23 cellular contexts compared by ENCODE assay signal in genomic region chrX:120781416-120781815, GRCh38.
DNase-seq lines count a peak whose midpoint lies in the region; ATAC-seq, FAIRE-seq and TF ChIP-seq lines count a peak whose summit lies in the region.
"Had no signal": no experiment of that assay in that cellular context is flagged by ENCODE, and none has a peak within 500 bp of the region (broad histone marks: within the 10 kb centered on the region; RNA-seq: fewer than 3 reads in every experiment).

No MANE protein-coding gene starts in this region.

- TF ChIP-seq CTCF in A549 (IDR thresholded peaks at IDR 0.05) (no peak), astrocyte (IDR thresholded peaks at IDR 0.05; ENCODE audit: insufficient read depth, low read depth, low read length) (no peak)

- H3K27me3 Mint-ChIP-seq in astrocyte (ENCODE audit: low read depth, unreplicated experiment) = peaks cover 3% of the 10 kb centered on the region
- H3K27me3 Mint-ChIP-seq: activated CD4-positive, alpha-beta T cell treated with anti-CD3 and anti-CD28 coated beads, Interleukin-2, amount 10 ng/mL, durations not matched to agents 7 days and 5 days; progenitor cell of endocrine pancreas had no signal

- H2AFZ ChIP-seq in astrocyte (ENCODE audit: low read depth, low read length) = peak overlapping the region; percentile 52

- WGBS in A549 (ENCODE audit: missing lambda C conversion rate) = 25% methylated on average over 2 of the region's 2 CpGs

- peak overlapping the region; percentile 3 for H3K27ac Mint-ChIP-seq in astrocyte (ENCODE audit: unreplicated experiment)
- H3K27ac Mint-ChIP-seq: activated CD4-positive, alpha-beta T cell treated with anti-CD3 and anti-CD28 coated beads, Interleukin-2, amount 10 ng/mL, durations not matched to agents 7 days and 5 days; progenitor cell of endocrine pancreas had no signal

- H3K9me3 Mint-ChIP-seq in astrocyte (ENCODE audit: unreplicated experiment) = no peaks in the 10 kb centered on the region
- H3K9me3 Mint-ChIP-seq: activated CD4-positive, alpha-beta T cell treated with anti-CD3 and anti-CD28 coated beads, Interleukin-2, amount 10 ng/mL, durations not matched to agents 7 days and 5 days had no signal

- ATAC-seq in A549 = no peak
- ATAC-seq in GM18502 (IDR thresholded peaks at IDR 0.05; ENCODE audit: poor library complexity, unreplicated experiment) = no peak
- ATAC-seq: left lobe of liver, upper lobe of right lung had no signal

- no peak for TF ChIP-seq RAD21 in A549 (conservative IDR thresholded peaks at IDR 0.05 in 1 of 2, IDR thresholded peaks at IDR 0.05 in 1 of 2)

- H3K36me3 Mint-ChIP-seq in astrocyte (ENCODE audit: low read depth, unreplicated experiment) = no peaks in the 10 kb centered on the region

- H3K4me1 Mint-ChIP-seq in astrocyte (ENCODE audit: low read depth, unreplicated experiment) = peaks cover 6% of the 10 kb centered on the region

- H3K4me1 ChIP-seq in A549 (no peaks in the 10 kb centered on the region), astrocyte (ENCODE audit: insufficient read depth, low read length) (no peaks in the 10 kb centered on the region)
- H3K4me1 ChIP-seq: stomach, upper lobe of right lung had no signal

- no peak overlapping the region for H3K4me3 ChIP-seq in A549
- H3K4me3 ChIP-seq in astrocyte (ENCODE audit: insufficient read depth, low read depth, low read length) = no peak overlapping the region
- H3K4me3 ChIP-seq: smooth muscle cell, stomach, upper lobe of right lung had no signal

- no peak for DNase-seq in A549 (ENCODE audit: low read depth in 1 of 2, low spot score in 1 of 2)
- no peak for DNase-seq in H54 (ENCODE audit: insufficient read length, low spot score)
- peak; percentile 50 for DNase-seq in astrocyte (ENCODE audit: low read depth)
- DNase-seq in fibroblast of peridontal ligament (ENCODE audit: extremely low read depth) = peak; percentile 51
- DNase-seq in GM19239 (ENCODE audit: insufficient read length, low spot score) = no peak
- no peak for DNase-seq in midbrain (lab: John Stamatoyannopoulos, UW)
- no peak for DNase-seq in dedifferentiated amniotic fluid mesenchymal stem cell (ENCODE audit: extremely low spot score)
- DNase-seq: ACHN; activated CD4-positive, alpha-beta T cell treated with anti-CD3 and anti-CD28 coated beads, Interleukin-2, amount 10 ng/mL, durations not matched to agents 7 days and 5 days; activated gamma-delta T cell treated with Interleukin-2 at 50 U/mL for 16 hours; anterior cingulate cortex; cortex of kidney; NCI-H1436; NCI-H2171; SHP77; stimulated activated CD4-positive, alpha-beta T cell treated with anti-CD3 and anti-CD28 coated beads, Interleukin-4, amount 100 ng/mL, for 1 hour; stomach; T-helper 1 cell; upper lobe of right lung had no signal

- H3K79me2 ChIP-seq in astrocyte (ENCODE audit: insufficient read depth, low read length) = no peaks in the 10 kb centered on the region

- TF ChIP-seq EP300 in A549 (IDR thresholded peaks at IDR 0.05) = no peak

- no peaks in the 10 kb centered on the region for H3K9me3 ChIP-seq in A549
- H3K9me3 ChIP-seq in astrocyte (ENCODE audit: insufficient read depth, low read depth, low read length) = no peaks in the 10 kb centered on the region
- H3K9me3 ChIP-seq: stomach, upper lobe of right lung had no signal

- CTCF ChIA-PET in A549 (lab: Yijun Ruan, JAX) = no interaction called here

- no peak overlapping the region for H3K9ac ChIP-seq in astrocyte (ENCODE audit: low read length)

- H3K27ac ChIP-seq in A549 (no peak overlapping the region), astrocyte (ENCODE audit: low read depth, low read length) (no peak overlapping the region)
- H3K27ac ChIP-seq: stomach, upper lobe of right lung had no signal

- TF ChIP-seq POLR2A in A549 (IDR thresholded peaks at IDR 0.05; ENCODE audit: low read length) = no peak
- TF ChIP-seq POLR2A in H54 (IDR thresholded peaks at IDR 0.05; ENCODE audit: low read depth, low read length) = no peak

- FAIRE-seq in A549 (lab: Jason Lieb, UNC) = peak; percentile 84
- peak; percentile 43 for FAIRE-seq in H54 (lab: Jason Lieb, UNC)
- FAIRE-seq in astrocyte (lab: Jason Lieb, UNC) = peak; percentile 97
- FAIRE-seq in GM19239 (lab: Jason Lieb, UNC) = no peak

- no peaks in the 10 kb centered on the region for H3K36me3 ChIP-seq in astrocyte (ENCODE audit: insufficient read depth, low read length)
- H3K36me3 ChIP-seq: stomach, upper lobe of right lung had no signal

- no peaks in the 10 kb centered on the region for H3K27me3 ChIP-seq in astrocyte (ENCODE audit: insufficient read depth, low read length)
- H3K27me3 ChIP-seq: stomach, upper lobe of right lung had no signal

- POLR2A ChIA-PET in A549 (lab: Yijun Ruan, JAX) = no interaction called here

- H3K4me2 ChIP-seq in A549 = no peak overlapping the region
- H3K4me2 ChIP-seq in astrocyte (ENCODE audit: low read length) = peak overlapping the region; percentile 19
- H3K4me2 ChIP-seq: smooth muscle cell had no signal

- no peaks in the 10 kb centered on the region for H4K20me1 ChIP-seq in astrocyte (ENCODE audit: insufficient read depth, low read length)

- H3K4me3 Mint-ChIP-seq in astrocyte (ENCODE audit: unreplicated experiment) = no peak overlapping the region
- H3K4me3 Mint-ChIP-seq: activated CD4-positive, alpha-beta T cell treated with anti-CD3 and anti-CD28 coated beads, Interleukin-2, amount 10 ng/mL, durations not matched to agents 7 days and 5 days had no signal

TF ChIP-seq in A549, 52 proteins besides CTCF, POLR2A, EP300 and RAD21:
- TF ChIP-seq CHD4 (IDR thresholded peaks at IDR 0.05; ENCODE audit: borderline replicate concordance) (no peak), KDM5A (IDR thresholded peaks at IDR 0.05) (no peak), CBX2 (IDR thresholded peaks at IDR 0.05; ENCODE audit: borderline replicate concordance, low read depth) (no peak), EHMT2 (IDR thresholded peaks at IDR 0.05; ENCODE audit: low read depth) (no peak), CHD2 (IDR thresholded peaks at IDR 0.05; ENCODE audit: low read length, partially characterized antibody) (no peak), SREBF2 (IDR thresholded peaks at IDR 0.05) (no peak), ZFP36 (IDR thresholded peaks at IDR 0.05; ENCODE audit: borderline replicate concordance, partially characterized antibody) (no peak), ESRRA (IDR thresholded peaks at IDR 0.05; ENCODE audit: borderline replicate concordance, low read length) (no peak), GATA3 (IDR thresholded peaks at IDR 0.05; ENCODE audit: borderline replicate concordance) (no peak), JUN (IDR thresholded peaks at IDR 0.05) (no peak), ZSCAN20 (CRISPR knock-in tag; IDR thresholded peaks at IDR 0.05) (no peak), CBX8 (IDR thresholded peaks at IDR 0.05) (no peak), E2F6 (IDR thresholded peaks at IDR 0.05; ENCODE audit: borderline replicate concordance, low read depth) (no peak), FOXS1 (CRISPR knock-in tag; IDR thresholded peaks at IDR 0.05) (no peak), RNF2 (IDR thresholded peaks at IDR 0.05; ENCODE audit: borderline replicate concordance, low read depth) (no peak)
- TF ChIP-seq, protein P1, sequence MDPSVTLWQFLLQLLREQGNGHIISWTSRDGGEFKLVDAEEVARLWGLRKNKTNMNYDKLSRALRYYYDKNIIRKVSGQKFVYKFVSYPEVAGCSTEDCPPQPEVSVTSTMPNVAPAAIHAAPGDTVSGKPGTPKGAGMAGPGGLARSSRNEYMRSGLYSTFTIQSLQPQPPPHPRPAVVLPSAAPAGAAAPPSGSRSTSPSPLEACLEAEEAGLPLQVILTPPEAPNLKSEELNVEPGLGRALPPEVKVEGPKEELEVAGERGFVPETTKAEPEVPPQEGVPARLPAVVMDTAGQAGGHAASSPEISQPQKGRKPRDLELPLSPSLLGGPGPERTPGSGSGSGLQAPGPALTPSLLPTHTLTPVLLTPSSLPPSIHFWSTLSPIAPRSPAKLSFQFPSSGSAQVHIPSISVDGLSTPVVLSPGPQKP (IDR thresholded peaks at IDR 0.05; ENCODE audit: low read depth, low read length) = no peak
TF ChIP-seq in A549: peak in this region for 0.

Comparison
In these comparisons a context has a peak if more than half of its experiments do, and no peak if none do; other contexts are left out.
1. DNase-seq: peak in astrocyte (single experiment) and fibroblast of peridontal ligament (single experiment); none in A549 (0 of 2), H54 (single experiment), GM19239 (single experiment), midbrain (single experiment) and dedifferentiated amniotic fluid mesenchymal stem cell (single experiment).